8 cellular contexts compared by ENCODE assay signal in the genomic region with DNA sequence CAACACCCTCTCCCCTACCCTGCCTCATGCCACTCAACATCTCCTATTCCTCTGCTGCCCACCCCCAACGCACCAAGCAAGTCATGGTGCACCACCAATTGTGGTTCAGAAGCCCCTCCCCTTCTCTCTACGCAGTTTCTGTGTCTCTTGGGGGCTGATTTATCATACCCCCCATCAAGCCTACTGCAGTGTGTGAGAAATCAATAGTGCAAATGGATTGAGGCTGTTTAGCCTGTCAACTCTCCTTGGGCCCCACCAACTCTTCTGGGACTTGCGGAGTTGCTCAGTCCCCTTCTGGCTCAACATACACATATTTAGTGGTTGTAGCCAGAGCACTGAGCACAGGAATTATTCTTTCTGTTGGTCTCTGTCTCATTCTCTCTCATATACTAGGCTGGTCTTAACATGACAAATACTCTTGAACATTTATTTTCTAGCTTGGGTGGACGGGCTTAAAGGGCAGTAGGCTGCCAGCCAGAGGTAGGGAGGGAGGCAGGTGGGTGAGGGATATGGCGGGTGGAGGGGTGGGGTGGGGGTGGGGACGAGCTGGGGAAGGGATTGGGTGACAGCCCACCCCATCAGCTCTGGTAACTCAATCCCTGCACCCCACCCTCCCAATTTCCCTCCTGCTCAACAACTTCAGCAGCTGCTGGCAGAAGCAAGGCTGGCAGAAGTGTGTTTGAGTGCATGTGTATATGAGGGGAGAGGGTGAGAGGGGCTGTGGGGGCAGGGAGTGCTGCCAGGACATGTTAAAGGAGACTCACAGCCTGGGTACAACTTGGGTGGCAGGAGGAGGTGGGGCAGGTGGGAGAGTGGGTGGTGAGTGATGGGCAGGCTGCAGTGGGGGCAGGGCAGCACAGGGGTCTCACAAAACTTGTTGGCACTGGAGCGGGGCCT. TPM values are rescaled to one million over a fixed set of nuclear protein-coding genes. Genes with fewer than 3 reads are reported as not detected.
DNase-seq lines count a peak whose midpoint lies in the region; ATAC-seq and TF ChIP-seq lines count a peak whose summit lies in the region.

No MANE protein-coding gene starts in this region.

- no peak for TF ChIP-seq CTCF in smooth muscle cell (IDR thresholded peaks at IDR 0.05; ENCODE audit: borderline replicate concordance, insufficient read depth, poor library complexity, severe bottlenecking)

- H3K9ac ChIP-seq in smooth muscle cell (ENCODE audit: low read depth), result no peak overlapping the region

- H3K36me3 ChIP-seq in smooth muscle cell (ENCODE audit: low read depth), result no peaks in the 10 kb centered on the region

- peaks cover 13% of the 10 kb centered on the region for H3F3A ChIP-seq in smooth muscle cell (ENCODE audit: low read depth)

- ATAC-seq in HG03039 (IDR thresholded peaks at IDR 0.05; ENCODE audit: unreplicated experiment), result no peak

- H3K9me3 ChIP-seq in smooth muscle cell (replicated peaks; ENCODE audit: low read depth), result no peaks in the 10 kb centered on the region

- peak overlapping the region; percentile 91 for H3K27ac ChIP-seq in epithelial cell of prostate
- H3K27ac ChIP-seq in smooth muscle cell (ENCODE audit: low read depth), result peak overlapping the region; percentile 62

- peak overlapping the region; percentile 51 for H3K4me2 ChIP-seq in smooth muscle cell

- H4K20me1 ChIP-seq in smooth muscle cell (ENCODE audit: low read depth), result peaks cover 14% of the 10 kb centered on the region

- no peak overlapping the region for H3K4me3 ChIP-seq in smooth muscle cell

- DNase-seq in NCI-H1417 (lab: John Stamatoyannopoulos, UW), result peak in 2 of 3 experiments; percentile 51 to 83
- no peak for DNase-seq in NCI-H1417 treated with DMSO at 0.1 percent for 48 hours (lab: John Stamatoyannopoulos, UW)
- peak; percentile 69 for DNase-seq in NCI-H510A (lab: John Stamatoyannopoulos, UW)
- DNase-seq in epithelial cell of prostate (ENCODE audit: low read depth, low spot score), result no peak
- no peak for DNase-seq in smooth muscle cell (lab: John Stamatoyannopoulos, UW; ENCODE audit: unreplicated experiment)
- no peak for DNase-seq in hepatic stellate cell (ENCODE audit: low spot score)
- no peak for DNase-seq in midbrain (lab: John Stamatoyannopoulos, UW)

- 48% methylated on average over 5 of the region's 7 CpGs for WGBS in smooth muscle cell (ENCODE audit: low lambda C conversion rate)

- peaks cover 22% of the 10 kb centered on the region for H3K79me2 ChIP-seq in smooth muscle cell (ENCODE audit: low read depth)

- no peaks in the 10 kb centered on the region for H3K27me3 ChIP-seq in smooth muscle cell (ENCODE audit: low read depth)

- H2AFZ ChIP-seq in smooth muscle cell (ENCODE audit: low read depth), result no peak overlapping the region

- H3K4me1 ChIP-seq in smooth muscle cell (ENCODE audit: low read depth), result peaks cover 65% of the 10 kb centered on the region

RNA-seq across cellular contexts. Expression of gene RARA, which starts 4.9 kb away (rescaled TPM):
- 13.6 and 22.5 TPM in 2 replicates for total RNA-seq in smooth muscle cell
- polyA plus RNA-seq in smooth muscle cell, result 21.6 and 22.1 TPM in 2 replicates

RNA-seq across cellular contexts. Expression of gene CDC6, which starts 26.2 kb away (rescaled TPM):
- 10.4 and 15.1 TPM in 2 replicates for total RNA-seq in smooth muscle cell
- polyA plus RNA-seq in smooth muscle cell, result 5.2 and 5.5 TPM in 2 replicates

RNA-seq across cellular contexts. Expression of gene GJD3, which starts 50.6 kb away (rescaled TPM):
- total RNA-seq in smooth muscle cell, result not detected in 2 replicates
- 0.27 and 0.30 TPM in 2 replicates for polyA plus RNA-seq in smooth muscle cell

Comparison
In these comparisons a context has a peak if more than half of its experiments do, and no peak if none do; other contexts are left out.
1. DNase-seq: peak in NCI-H1417 (2 of 3) and NCI-H510A (single experiment); none in NCI-H1417 treated with DMSO at 0.1 percent for 48 hours (single experiment), epithelial cell of prostate (single experiment), smooth muscle cell (single experiment), hepatic stellate cell (single experiment) and midbrain (single experiment).